In the genomic region with DNA sequence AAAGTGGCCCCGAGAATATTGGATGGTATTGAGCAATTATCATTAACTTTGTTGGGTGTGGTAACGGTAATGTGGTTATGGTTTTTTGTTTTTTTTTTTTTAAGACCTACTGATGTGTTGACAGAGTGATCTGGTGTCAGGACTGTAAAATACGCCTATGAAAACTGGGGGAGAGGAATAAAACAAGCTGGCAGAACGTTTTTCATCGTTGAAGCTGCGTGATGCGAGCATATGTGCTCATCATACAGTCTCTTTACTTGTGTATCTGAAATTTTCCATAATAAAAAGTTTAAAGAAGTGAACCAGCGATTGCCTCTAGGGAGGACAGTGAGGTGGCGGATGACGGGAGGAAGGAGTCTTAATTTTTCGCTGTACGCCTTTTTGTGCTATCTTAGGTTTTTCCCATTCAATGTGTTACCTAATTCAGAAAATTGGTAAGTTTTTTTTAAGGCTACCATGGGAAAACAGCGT, we compare ENCODE assay signal across 8 cellular contexts. TPM values are rescaled to one million over a fixed set of nuclear protein-coding genes. Genes with fewer than 3 reads are reported as not detected.
DNase-seq lines count a peak whose midpoint lies in the region; ATAC-seq and TF ChIP-seq lines count a peak whose summit lies in the region.

No MANE protein-coding gene starts in this region.

- POLR2A ChIA-PET in MCF 10A (lab: Yijun Ruan, JAX): interaction anchor here (0.6 to 3.5 kb wide), 8 partner anchors 9 to 879 kb away, joined by 3 to 24 read pairs (median 4); no protein-coding TSS in a partner anchor

- H3K27me3 Mint-ChIP-seq in MCF 10A (ENCODE audit: insufficient read depth, unreplicated experiment) (no peaks in the 10 kb centered on the region), mesothelial cell of epicardium (ENCODE audit: low read depth) (no peaks in the 10 kb centered on the region)

- H3K27ac Mint-ChIP-seq in MCF 10A (ENCODE audit: low read depth, unreplicated experiment) (peak overlapping the region; percentile 93), mesothelial cell of epicardium (peak overlapping the region; percentile 82)

- peak overlapping the region; percentile 98 for H3K4me3 Mint-ChIP-seq in MCF 10A (ENCODE audit: unreplicated experiment)
- peak overlapping the region; percentile 96 for H3K4me3 Mint-ChIP-seq in mesothelial cell of epicardium

- intact Hi-C loops in MCF 10A (cut with micrococcal nuclease): loop anchor here (2.0 to 5.0 kb wide), 3 partner anchors 120 to 380 kb away; no protein-coding TSS in a partner anchor

- TF ChIP-seq CTCF in LNCaP clone FGC (IDR thresholded peaks at IDR 0.05; ENCODE audit: control insufficient read depth, extremely low read depth, insufficient read depth): no peak
- no peak for TF ChIP-seq CTCF in MCF 10A (IDR thresholded peaks at IDR 0.05; ENCODE audit: unreplicated experiment)
- TF ChIP-seq CTCF in mesothelial cell of epicardium (IDR thresholded peaks at IDR 0.05; ENCODE audit: unreplicated experiment): no peak

- H3K36me3 Mint-ChIP-seq in MCF 10A (ENCODE audit: insufficient read depth, unreplicated experiment): peaks cover 16% of the 10 kb centered on the region
- peaks cover 8% of the 10 kb centered on the region for H3K36me3 Mint-ChIP-seq in mesothelial cell of epicardium

- CTCF ChIA-PET in MCF 10A (lab: Yijun Ruan, JAX): interaction anchor here (0.7 to 2.1 kb wide), 4 partner anchors 12 to 122 kb away, joined by 3 to 7 read pairs (median 3); no protein-coding TSS in a partner anchor

- DNase-seq in EH (ENCODE audit: low read depth) (peak; percentile 10), LNCaP clone FGC (ENCODE audit: low read depth) (no peak), MCF 10A (ENCODE audit: unreplicated experiment) (no peak), mesothelial cell of epicardium (ENCODE audit: low spot score in 2 of 2, unreplicated experiment in 2 of 2) (no peak), AG08396 (ENCODE audit: low spot score) (no peak), T1000 (lab: John Stamatoyannopoulos, UW) (no peak)
- DNase-seq in effector CD4-positive, alpha-beta T cell: no peak

- H3K9me3 Mint-ChIP-seq in MCF 10A (ENCODE audit: unreplicated experiment): no peaks in the 10 kb centered on the region
- H3K9me3 Mint-ChIP-seq in mesothelial cell of epicardium: no peaks in the 10 kb centered on the region

- H3K4me3 ChIP-seq in LNCaP clone FGC (ENCODE audit: low read depth, low read length): peak overlapping the region; percentile 76

- no TSS peak for BruUV-seq in MCF 10A (replicated peaks; lab: Mats Ljungman, UMichigan)

- no peak for ATAC-seq in HG03045 (IDR thresholded peaks at IDR 0.05; ENCODE audit: unreplicated experiment)

- H3K4me1 Mint-ChIP-seq in MCF 10A (ENCODE audit: insufficient read depth, unreplicated experiment) (peaks cover 37% of the 10 kb centered on the region), mesothelial cell of epicardium (peaks cover 42% of the 10 kb centered on the region)

RNA-seq across cellular contexts. Expression of a gene that starts 0.8 kb away (rescaled TPM):
- total RNA-seq in MCF 10A (2022) (42.7 and 45.2 TPM in 2 replicates), mesothelial cell of epicardium (42.8 to 43.4 TPM (median 43.3 TPM) in 3 replicates)
